Comparison of ENCODE assay signal across 8 cellular contexts in genomic region chr18:34122724-34123334, GRCh38.
DNase-seq lines count a peak whose midpoint lies in the region; ATAC-seq and TF ChIP-seq lines count a peak whose summit lies in the region.

No MANE protein-coding gene starts in this region.

- no peak overlapping the region for H3K27ac ChIP-seq in upper lobe of right lung

- ATAC-seq in GM19467 (IDR thresholded peaks at IDR 0.05; ENCODE audit: unreplicated experiment) (peak; percentile 90), HG03378 (IDR thresholded peaks at IDR 0.05; ENCODE audit: unreplicated experiment) (peak; percentile 96), upper lobe of right lung (peak; percentile 86)

- intact Hi-C loops in upper lobe of right lung (cut with DNase I): no loop called here

- no peaks in the 10 kb centered on the region for H3K4me1 ChIP-seq in upper lobe of right lung

- DNase-seq in EL (peak; percentile 18), NCI-H510A (lab: John Stamatoyannopoulos, UW) (peak; percentile 64), astrocyte of the cerebellum (ENCODE audit: low read depth) (peak; percentile 55), islet precursor cell (peak; percentile 65), upper lobe of right lung (no peak), UCSD-AML1 (lab: John Stamatoyannopoulos, UW; ENCODE audit: unreplicated experiment) (no peak)

- H3K27me3 ChIP-seq in upper lobe of right lung: no peaks in the 10 kb centered on the region

- H3K36me3 ChIP-seq in upper lobe of right lung: no peaks in the 10 kb centered on the region

- in situ Hi-C loops in astrocyte of the cerebellum (cut with HindIII; ENCODE audit: low sequenced_read_pairs): no loop called here

- TF ChIP-seq CTCF in astrocyte of the cerebellum (IDR thresholded peaks at IDR 0.05; ENCODE audit: low read depth, low read length, missing control alignments) (peak; percentile 96), upper lobe of right lung (IDR thresholded peaks at IDR 0.05) (peak; percentile 82)

- H3K9me3 ChIP-seq in upper lobe of right lung: no peaks in the 10 kb centered on the region

- no peak overlapping the region for H3K4me3 ChIP-seq in astrocyte of the cerebellum (ENCODE audit: low read depth, low read length)
- no peak overlapping the region for H3K4me3 ChIP-seq in upper lobe of right lung

Comparison
In these comparisons a context has a peak if more than half of its experiments do, and no peak if none do; other contexts are left out.
1. DNase-seq: peak in EL (single experiment), NCI-H510A (single experiment), astrocyte of the cerebellum (single experiment) and islet precursor cell (single experiment); none in upper lobe of right lung (single experiment) and UCSD-AML1 (single experiment).
2. Peak in every context shown above with its lines, with median percentiles within 50 percentile points of each other: ATAC-seq.